In the genomic region with DNA sequence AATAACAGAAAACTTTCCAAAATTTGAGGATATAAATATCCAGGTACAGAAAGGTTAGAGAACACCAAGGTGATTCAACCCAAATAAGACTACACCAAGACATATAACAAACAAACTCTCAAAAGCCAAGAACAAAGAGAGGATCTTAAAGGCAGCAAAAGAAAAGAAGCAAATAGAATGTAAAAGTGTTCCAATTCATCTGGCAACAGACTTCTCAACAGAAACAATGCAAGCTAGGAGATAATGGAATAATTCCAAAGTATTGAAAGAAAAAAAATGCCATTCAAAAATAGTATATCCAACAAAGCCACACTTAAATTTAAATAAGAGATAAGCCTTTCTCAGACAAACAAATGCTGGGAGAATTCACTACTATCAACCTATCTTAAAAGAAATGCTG, we compare ENCODE assay signal across 39 cellular contexts.
"Had no signal": no experiment of that assay in that cellular context is flagged by ENCODE, and none has a peak within 500 bp of the region (broad histone marks: within the 10 kb centered on the region; RNA-seq: fewer than 3 reads in every experiment).

No MANE protein-coding gene starts in this region.

- H3K9me3 Mint-ChIP-seq: activated naive CD8-positive, alpha-beta T cell treated with anti-CD3 and anti-CD28 coated beads, Interleukin-2, amount 10 ng/mL, durations not matched to agents 7 days and 5 days had no signal

- H3K36me3 ChIP-seq: adrenal gland, ascending aorta, brain microvascular endothelial cell, cardiac muscle cell had no signal

- H3K27ac Mint-ChIP-seq: activated naive CD4-positive, alpha-beta T cell treated with anti-CD3 and anti-CD28 coated beads for 36 hours; activated naive CD4-positive, alpha-beta T cell treated with anti-CD3 and anti-CD28 coated beads, Interleukin-2, amount 10 ng/mL, durations not matched to agents 7 days and 5 days; activated naive CD4-positive, alpha-beta T cell treated with anti-CD3 and anti-CD28 coated beads, Interleukin-2, amount 50 U/mL, for 24 hours; activated naive CD4-positive, alpha-beta T cell treated with anti-CD3 and anti-CD28 coated beads, Interleukin-2, amount 50 U/mL, for 72 hours; activated naive CD8-positive, alpha-beta T cell; activated naive CD8-positive, alpha-beta T cell treated with anti-CD3 and anti-CD28 coated beads for 36 hours; activated naive CD8-positive, alpha-beta T cell treated with anti-CD3 and anti-CD28 coated beads, Interleukin-2, amount 10 ng/mL, durations not matched to agents 7 days and 5 days; activated naive CD8-positive, alpha-beta T cell treated with anti-CD3 and anti-CD28 coated beads, Interleukin-2, amount 50 U/mL, for 24 hours; activated T-cell treated with anti-CD3 and anti-CD28 coated beads, Interleukin-2, amount 50 U/mL, for 24 hours; activated T-cell treated with anti-CD3 and anti-CD28 coated beads, Interleukin-2, amount 50 U/mL, for 72 hours; activated T-helper 1 cell treated with anti-CD3 and anti-CD28 coated beads, Interleukin-12 subunit alpha, Interleukin-12 subunit beta, Interleukin-2, Interleukin-4 antibody, amounts not matched to agents 30 ng/mL and 10 ng/mL and 1 ng/mL, durations not matched to agents 14 hours and 24 hours and 36 hours; activated T-helper 17 cell treated with anti-CD3 and anti-CD28 coated beads, Interleukin-2, amount 50 U/mL, for 72 hours; activated T-helper 2 cell treated with anti-CD3 and anti-CD28 coated beads, Interferon-gamma antibody, Interleukin-2, Interleukin-4, amounts not matched to agents 10 μg/mL and 5 μg/mL and 100 μg/mL, durations not matched to agents 14 hours and 24 hours and 36 hours; brain had no signal

- ATAC-seq: activated naive CD4-positive, alpha-beta T cell treated with anti-CD3 and anti-CD28 coated beads, Interleukin-2, amount 50 U/mL, for 72 hours; activated naive CD8-positive, alpha-beta T cell treated with anti-CD3 and anti-CD28 coated beads, Interleukin-2, amount 50 U/mL, for 24 hours; activated T-cell treated with anti-CD3 and anti-CD28 coated beads, Interleukin-2, amount 50 U/mL, for 4 hours; activated T-cell treated with anti-CD3 and anti-CD28 coated beads, Interleukin-2, amount 50 U/mL, for 72 hours; activated T-helper 17 cell treated with anti-CD3 and anti-CD28 coated beads, Interleukin-2, amount 50 U/mL, for 72 hours; body of pancreas had no signal

- FAIRE-seq: astrocyte, bronchial epithelial cell had no signal

- H3K27me3 Mint-ChIP-seq: activated naive CD4-positive, alpha-beta T cell treated with anti-CD3 and anti-CD28 coated beads, Interleukin-2, amount 10 ng/mL, durations not matched to agents 7 days and 5 days; activated naive CD4-positive, alpha-beta T cell treated with anti-CD3 and anti-CD28 coated beads, Interleukin-2, amount 50 U/mL, for 24 hours; activated naive CD8-positive, alpha-beta T cell; activated naive CD8-positive, alpha-beta T cell treated with anti-CD3 and anti-CD28 coated beads for 36 hours; activated naive CD8-positive, alpha-beta T cell treated with anti-CD3 and anti-CD28 coated beads, Interleukin-2, amount 10 ng/mL, durations not matched to agents 7 days and 5 days; activated naive CD8-positive, alpha-beta T cell treated with anti-CD3 and anti-CD28 coated beads, Interleukin-2, amount 50 U/mL, for 24 hours; activated T-cell treated with anti-CD3 and anti-CD28 coated beads, Interleukin-2, amount 50 U/mL, for 24 hours; activated T-helper 17 cell treated with anti-CD3 and anti-CD28 coated beads, Interleukin-2, amount 50 U/mL, for 72 hours; central memory CD8-positive, alpha-beta T cell had no signal

- H3K4me1 Mint-ChIP-seq: activated naive CD4-positive, alpha-beta T cell treated with anti-CD3 and anti-CD28 coated beads, Interleukin-2, amount 10 ng/mL, durations not matched to agents 7 days and 5 days; activated naive CD4-positive, alpha-beta T cell treated with anti-CD3 and anti-CD28 coated beads, Interleukin-2, amount 50 U/mL, for 24 hours; activated naive CD8-positive, alpha-beta T cell treated with anti-CD3 and anti-CD28 coated beads for 36 hours; activated naive CD8-positive, alpha-beta T cell treated with anti-CD3 and anti-CD28 coated beads, Interleukin-2, amount 10 ng/mL, durations not matched to agents 7 days and 5 days; activated naive CD8-positive, alpha-beta T cell treated with anti-CD3 and anti-CD28 coated beads, Interleukin-2, amount 50 U/mL, for 24 hours; activated T-helper 17 cell treated with anti-CD3 and anti-CD28 coated beads, Interleukin-2, amount 50 U/mL, for 72 hours; central memory CD8-positive, alpha-beta T cell had no signal

- H3K27ac ChIP-seq: adrenal gland, ascending aorta, body of pancreas, brain microvascular endothelial cell, breast epithelium, cardiac muscle cell had no signal

- H3K4me3 ChIP-seq: adrenal gland, ascending aorta, body of pancreas, breast epithelium, cardiac muscle cell had no signal

- H3K9me3 ChIP-seq: ascending aorta, body of pancreas had no signal

- H3K4me3 Mint-ChIP-seq: activated naive CD4-positive, alpha-beta T cell treated with anti-CD3 and anti-CD28 coated beads for 36 hours; activated naive CD4-positive, alpha-beta T cell treated with anti-CD3 and anti-CD28 coated beads, Interleukin-2, amount 10 ng/mL, durations not matched to agents 7 days and 5 days; activated naive CD4-positive, alpha-beta T cell treated with anti-CD3 and anti-CD28 coated beads, Interleukin-2, amount 50 U/mL, for 24 hours; activated naive CD8-positive, alpha-beta T cell; activated naive CD8-positive, alpha-beta T cell treated with anti-CD3 and anti-CD28 coated beads for 36 hours; activated naive CD8-positive, alpha-beta T cell treated with anti-CD3 and anti-CD28 coated beads, Interleukin-2, amount 10 ng/mL, durations not matched to agents 7 days and 5 days; activated naive CD8-positive, alpha-beta T cell treated with anti-CD3 and anti-CD28 coated beads, Interleukin-2, amount 50 U/mL, for 24 hours; activated T-cell treated with anti-CD3 and anti-CD28 coated beads, Interleukin-2, amount 50 U/mL, for 24 hours; activated T-cell treated with anti-CD3 and anti-CD28 coated beads, Interleukin-2, amount 50 U/mL, for 4 hours; activated T-cell treated with anti-CD3 and anti-CD28 coated beads, Interleukin-2, amount 50 U/mL, for 72 hours; activated T-helper 1 cell treated with anti-CD3 and anti-CD28 coated beads, Interleukin-12 subunit alpha, Interleukin-12 subunit beta, Interleukin-2, Interleukin-4 antibody, amounts not matched to agents 30 ng/mL and 10 ng/mL and 1 ng/mL, durations not matched to agents 14 hours and 24 hours and 36 hours; activated T-helper 17 cell treated with anti-CD3 and anti-CD28 coated beads, Interleukin-2, amount 50 U/mL, for 72 hours; brain; central memory CD8-positive, alpha-beta T cell had no signal

- H3K4me1 ChIP-seq: adrenal gland, ascending aorta, body of pancreas, breast epithelium had no signal

- DNase-seq: activated effector memory CD4-positive, alpha-beta T cell treated with anti-CD3 and anti-CD28 coated beads, Interleukin-2, amount 50 U/mL, for 16 hours; activated effector memory CD4-positive, alpha-beta T cell treated with Interleukin-2 at 50 U/mL for 16 hours; activated gamma-delta T cell; activated gamma-delta T cell treated with Interleukin-2 at 50 U/mL for 16 hours; activated naive CD4-positive, alpha-beta T cell; activated naive CD4-positive, alpha-beta T cell treated with anti-CD3 and anti-CD28 coated beads for 36 hours; activated naive CD4-positive, alpha-beta T cell treated with anti-CD3 and anti-CD28 coated beads, Interleukin-2, amount 10 ng/mL, durations not matched to agents 7 days and 5 days; activated naive CD4-positive, alpha-beta T cell treated with anti-CD3 and anti-CD28 coated beads, Interleukin-2, amount 50 U/mL, for 16 hours; activated naive CD4-positive, alpha-beta T cell treated with Interleukin-2 at 50 U/mL for 16 hours; activated naive CD8-positive, alpha-beta T cell treated with anti-CD3 and anti-CD28 coated beads for 36 hours; activated naive CD8-positive, alpha-beta T cell treated with anti-CD3 and anti-CD28 coated beads, Interleukin-2, amount 10 ng/mL, durations not matched to agents 7 days and 5 days; activated naive CD8-positive, alpha-beta T cell treated with anti-CD3 and anti-CD28 coated beads, Interleukin-2, amount 50 U/mL, for 24 hours; activated T-cell treated with anti-CD3 and anti-CD28 coated beads, Interleukin-2, amount 50 U/mL, for 24 hours; activated T-cell treated with anti-CD3 and anti-CD28 coated beads, Interleukin-2, amount 50 U/mL, for 4 hours; activated T-cell treated with anti-CD3 and anti-CD28 coated beads, Interleukin-2, amount 50 U/mL, for 48 hours; activated T-cell treated with anti-CD3 and anti-CD28 coated beads, Interleukin-2, amount 50 U/mL, for 72 hours; adrenal gland; amniotic stem cell; amygdala; anterior cingulate cortex; aorta; body of pancreas; brain microvascular endothelial cell; caudate nucleus; central memory CD4-positive, alpha-beta T cell; cerebellar nuclear complex had no signal

- H3K27me3 ChIP-seq: adrenal gland, ascending aorta, body of pancreas, brain microvascular endothelial cell, breast epithelium had no signal

- H3K36me3 Mint-ChIP-seq: activated naive CD4-positive, alpha-beta T cell treated with anti-CD3 and anti-CD28 coated beads, Interleukin-2, amount 10 ng/mL, durations not matched to agents 7 days and 5 days; activated naive CD4-positive, alpha-beta T cell treated with anti-CD3 and anti-CD28 coated beads, Interleukin-2, amount 50 U/mL, for 24 hours; activated naive CD8-positive, alpha-beta T cell; activated naive CD8-positive, alpha-beta T cell treated with anti-CD3 and anti-CD28 coated beads for 36 hours; activated naive CD8-positive, alpha-beta T cell treated with anti-CD3 and anti-CD28 coated beads, Interleukin-2, amount 10 ng/mL, durations not matched to agents 7 days and 5 days; brain had no signal
